ENCODE assay signal across 25 cellular contexts in the genomic region with DNA sequence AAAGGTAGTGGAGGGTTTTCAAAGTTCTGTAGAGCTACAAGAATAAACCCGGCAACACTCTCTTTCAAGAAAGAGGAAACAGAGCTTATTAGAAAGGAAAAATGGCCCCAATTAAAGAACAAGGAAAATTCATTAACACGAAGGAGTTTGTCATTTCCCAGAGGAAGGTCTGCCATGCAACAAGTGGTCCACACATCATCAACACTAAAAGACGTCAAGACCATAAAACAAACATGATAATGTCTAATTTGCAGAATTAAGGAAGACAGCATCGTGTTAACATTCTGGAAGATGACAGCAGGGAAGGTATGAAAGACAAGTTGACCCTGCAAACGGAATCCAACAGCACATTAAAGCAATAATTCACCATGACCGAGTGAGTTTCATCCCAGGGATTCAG. TPM values are rescaled to one million over a fixed set of nuclear protein-coding genes. Genes with fewer than 3 reads are reported as not detected.
DNase-seq lines count a peak whose midpoint lies in the region; ATAC-seq and TF ChIP-seq lines count a peak whose summit lies in the region.
"Had no signal": no experiment of that assay in that cellular context is flagged by ENCODE, and none has a peak within 500 bp of the region (broad histone marks: within the 10 kb centered on the region; RNA-seq: fewer than 3 reads in every experiment).

No MANE protein-coding gene starts in this region.

- no peak overlapping the region for H3K27ac ChIP-seq in HEK293 (ENCODE audit: extremely low read depth, low read depth, low read length)
- H3K27ac ChIP-seq: BLaER1 had no signal

- H3K9me3 ChIP-seq in HEK293 (ENCODE audit: control insufficient read depth, insufficient read depth, low read depth, low read length), result no peaks in the 10 kb centered on the region
- H3K9me3 ChIP-seq: BE2C had no signal

- POLR2A ChIA-PET in HEK293 (lab: Yijun Ruan, JAX), result interaction anchor here (1.1 kb wide), 1 partner anchor 90 kb away, joined by 3 read pairs; no protein-coding TSS in a partner anchor

- ATAC-seq in natural killer cell treated with Interleukin-12 subunit alpha and Interleukin-12 subunit beta and Interleukin-15 and Interleukin-18, amount 100 ng/mL, for 72 hours, result no peak
- no peak for ATAC-seq in stimulated activated memory B cell treated with anti-CD40 and anti-IgM and Interleukin-4, amounts not matched to agents 10 μg/mL and 1 μg/mL and 100 μg/mL, for 72 hours
- ATAC-seq: GM12878 had no signal

- CTCF ChIA-PET in HEK293 (lab: Yijun Ruan, JAX), result interaction anchor here (0.8 to 0.9 kb wide), 2 partner anchors 44 to 94 kb away, joined by 3 to 4 read pairs; no protein-coding TSS in a partner anchor

- H3K36me3 ChIP-seq in HEK293 (ENCODE audit: control insufficient read depth in 2 of 2, insufficient read depth in 1 of 2, low read length in 2 of 2), result no peaks in the 10 kb centered on the region
- H3K36me3 ChIP-seq: BE2C had no signal

- peaks cover 18% of the 10 kb centered on the region for H3K36me3 Mint-ChIP-seq in endothelial cell (ENCODE audit: low read depth, unreplicated experiment)
- peaks cover 16% of the 10 kb centered on the region for H3K36me3 Mint-ChIP-seq in natural killer cell treated with Interleukin-12 subunit alpha and Interleukin-12 subunit beta and Interleukin-15 and Interleukin-18, amount 100 ng/mL, for 72 hours
- no peaks in the 10 kb centered on the region for H3K36me3 Mint-ChIP-seq in stimulated activated memory B cell treated with anti-CD40 and anti-IgM and Interleukin-4, amounts not matched to agents 10 μg/mL and 1 μg/mL and 100 μg/mL, for 72 hours
- peaks cover 4% of the 10 kb centered on the region for H3K36me3 Mint-ChIP-seq in osteocyte (ENCODE audit: unreplicated experiment)
- peaks cover under 1% of the 10 kb centered on the region for H3K36me3 Mint-ChIP-seq in type B pancreatic cell
- H3K36me3 Mint-ChIP-seq: CD4-positive, alpha-beta memory T cell had no signal

- H3K9me3 Mint-ChIP-seq in endothelial cell (ENCODE audit: unreplicated experiment) (peaks cover 5% of the 10 kb centered on the region), osteocyte (ENCODE audit: unreplicated experiment) (no peaks in the 10 kb centered on the region), type B pancreatic cell (peaks cover under 1% of the 10 kb centered on the region)
- H3K9me3 Mint-ChIP-seq in natural killer cell treated with Interleukin-12 subunit alpha and Interleukin-12 subunit beta and Interleukin-15 and Interleukin-18, amount 100 ng/mL, for 72 hours, result peaks cover 11% of the 10 kb centered on the region
- H3K9me3 Mint-ChIP-seq in stimulated activated memory B cell treated with anti-CD40 and anti-IgM and Interleukin-4, amounts not matched to agents 10 μg/mL and 1 μg/mL and 100 μg/mL, for 72 hours, result peaks cover 9% of the 10 kb centered on the region

- H3K4me3 ChIP-seq in HEK293 (ENCODE audit: low read depth, low read length), result no peak overlapping the region
- H3K4me3 ChIP-seq: BLaER1, GM12878 had no signal

- no peaks in the 10 kb centered on the region for H3K4me1 ChIP-seq in HEK293 (ENCODE audit: control insufficient read depth, insufficient read depth, low read length)
- H3K4me1 ChIP-seq: BE2C, BLaER1 had no signal

- H3K27me3 Mint-ChIP-seq in endothelial cell (ENCODE audit: unreplicated experiment) (peaks cover 8% of the 10 kb centered on the region), osteocyte (ENCODE audit: unreplicated experiment) (no peaks in the 10 kb centered on the region), type B pancreatic cell (peaks cover 4% of the 10 kb centered on the region)
- H3K27me3 Mint-ChIP-seq in natural killer cell treated with Interleukin-12 subunit alpha and Interleukin-12 subunit beta and Interleukin-15 and Interleukin-18, amount 100 ng/mL, for 72 hours, result peaks cover 0 to 6% of the 10 kb centered on the region in 2 donors
- peaks cover 19% of the 10 kb centered on the region for H3K27me3 Mint-ChIP-seq in stimulated activated memory B cell treated with anti-CD40 and anti-IgM and Interleukin-4, amounts not matched to agents 10 μg/mL and 1 μg/mL and 100 μg/mL, for 72 hours
- H3K27me3 Mint-ChIP-seq: CD4-positive, CD25-positive, alpha-beta regulatory T cell had no signal

- TF ChIP-seq CTCF in HEK293 (tag by site-specific recombination; IDR thresholded peaks at IDR 0.05) (no peak), endothelial cell (IDR thresholded peaks at IDR 0.05; ENCODE audit: unreplicated experiment) (no peak), osteocyte (IDR thresholded peaks at IDR 0.05) (no peak), type B pancreatic cell (conservative IDR thresholded peaks at IDR 0.05) (no peak)

- DNase-seq in endothelial cell (ENCODE audit: low spot score), result no peak
- no peak for DNase-seq in natural killer cell treated with Interleukin-12 subunit alpha and Interleukin-12 subunit beta and Interleukin-15 and Interleukin-18, amount 100 ng/mL, for 72 hours (ENCODE audit: low spot score)
- no peak for DNase-seq in NCI-H82 (lab: John Stamatoyannopoulos, UW)
- no peak for DNase-seq in osteocyte (ENCODE audit: extremely low spot score, unreplicated experiment)
- no peak for DNase-seq in type B pancreatic cell (ENCODE audit: extremely low spot score, unreplicated experiment)
- DNase-seq: 8988T; ACHN; BE2C; C1 segment of cervical spinal cord; CD4-positive, alpha-beta memory T cell; CD4-positive, CD25-positive, alpha-beta regulatory T cell; CD8-positive, alpha-beta memory T cell; COR-L47; DMS 273 treated with DMSO at 0.1 percent for 48 hours; DMS153; DMS53; DMS79; DND-41; EL; GDM1 had no signal

- H3K4me3 Mint-ChIP-seq in endothelial cell (ENCODE audit: unreplicated experiment) (peak overlapping the region; percentile 44), osteocyte (ENCODE audit: unreplicated experiment) (no peak overlapping the region), type B pancreatic cell (no peak overlapping the region)
- H3K4me3 Mint-ChIP-seq in natural killer cell treated with Interleukin-12 subunit alpha and Interleukin-12 subunit beta and Interleukin-15 and Interleukin-18, amount 100 ng/mL, for 72 hours, result no peak overlapping the region
- no peak overlapping the region for H3K4me3 Mint-ChIP-seq in stimulated activated memory B cell treated with anti-CD40 and anti-IgM and Interleukin-4, amounts not matched to agents 10 μg/mL and 1 μg/mL and 100 μg/mL, for 72 hours
- H3K4me3 Mint-ChIP-seq: CD14-positive monocyte; CD4-positive, alpha-beta memory T cell; CD4-positive, CD25-positive, alpha-beta regulatory T cell; CD8-positive, alpha-beta memory T cell had no signal

- H3K27ac Mint-ChIP-seq in endothelial cell (ENCODE audit: unreplicated experiment) (peak overlapping the region; percentile 20), osteocyte (ENCODE audit: unreplicated experiment) (no peak overlapping the region), type B pancreatic cell (no peak overlapping the region)
- H3K27ac Mint-ChIP-seq in natural killer cell treated with Interleukin-12 subunit alpha and Interleukin-12 subunit beta and Interleukin-15 and Interleukin-18, amount 100 ng/mL, for 72 hours, result peak overlapping the region; percentile 14 to 66
- H3K27ac Mint-ChIP-seq in stimulated activated memory B cell treated with anti-CD40 and anti-IgM and Interleukin-4, amounts not matched to agents 10 μg/mL and 1 μg/mL and 100 μg/mL, for 72 hours, result peak overlapping the region; percentile 13
- H3K27ac Mint-ChIP-seq: CD4-positive, alpha-beta memory T cell; CD8-positive, alpha-beta memory T cell had no signal

- H3K4me1 Mint-ChIP-seq in endothelial cell (ENCODE audit: unreplicated experiment) (peaks cover 12% of the 10 kb centered on the region), osteocyte (ENCODE audit: unreplicated experiment) (no peaks in the 10 kb centered on the region), type B pancreatic cell (ENCODE audit: unreplicated experiment) (no peaks in the 10 kb centered on the region)
- H3K4me1 Mint-ChIP-seq in natural killer cell treated with Interleukin-12 subunit alpha and Interleukin-12 subunit beta and Interleukin-15 and Interleukin-18, amount 100 ng/mL, for 72 hours (ENCODE audit: low read depth in 2 of 2), result peaks cover 16 to 19% of the 10 kb centered on the region in 2 donors
- peaks cover 24% of the 10 kb centered on the region for H3K4me1 Mint-ChIP-seq in stimulated activated memory B cell treated with anti-CD40 and anti-IgM and Interleukin-4, amounts not matched to agents 10 μg/mL and 1 μg/mL and 100 μg/mL, for 72 hours

TF ChIP-seq in HEK293, 187 proteins besides CTCF, POLR2A, EP300 and RAD21:
- peak; percentile 78 for TF ChIP-seq SCRT2 (tag by site-specific recombination; IDR thresholded peaks at IDR 0.05)
- peak; percentile 70; the same call in 1 of the 2 replicates for TF ChIP-seq SCRT1 (tag by site-specific recombination; IDR thresholded peaks at IDR 0.05; ENCODE audit: borderline replicate concordance)
- TF ChIP-seq ZNF785 (tag by site-specific recombination; IDR thresholded peaks at IDR 0.05), result no peak
- TF ChIP-seq SP7 (tag by site-specific recombination; IDR thresholded peaks at IDR 0.05), result no peak
- no peak for TF ChIP-seq ZNF654 (tag by site-specific recombination; IDR thresholded peaks at IDR 0.05; ENCODE audit: low read depth)

RNA-seq across cellular contexts. Expression of gene NRARP, which starts 28.6 kb away (rescaled TPM):
- 170 TPM for total RNA-seq in endothelial cell (ENCODE audit: unreplicated experiment)
- total RNA-seq in natural killer cell treated with Interleukin-12 subunit alpha and Interleukin-12 subunit beta and Interleukin-15 and Interleukin-18, amount 100 ng/mL, for 72 hours, result 1 to 10 TPM in 1 of 2 donors, under 1 TPM in 1; 0.88 to 2.6 TPM
- total RNA-seq in osteocyte, result 1.8 and 2.1 TPM in 2 replicates
- 17.9 and 21.7 TPM in 2 replicates for total RNA-seq in type B pancreatic cell (ENCODE audit: low replicate concordance)

RNA-seq across cellular contexts. Expression of gene TOR4A, which starts 53.2 kb away (rescaled TPM):
- 37.7 TPM for total RNA-seq in endothelial cell (ENCODE audit: unreplicated experiment)
- 10 to 100 TPM; 31.1 to 38.4 TPM for total RNA-seq in natural killer cell treated with Interleukin-12 subunit alpha and Interleukin-12 subunit beta and Interleukin-15 and Interleukin-18, amount 100 ng/mL, for 72 hours
- 1.2 and 1.9 TPM in 2 replicates for total RNA-seq in osteocyte
- 2.7 and 4.5 TPM in 2 replicates for total RNA-seq in type B pancreatic cell (ENCODE audit: low replicate concordance)

Comparison
In these comparisons a context has a peak if more than half of its experiments do, and no peak if none do; other contexts are left out.
1. H3K27ac Mint-ChIP-seq: peak in endothelial cell (single experiment), natural killer cell treated with Interleukin-12 subunit alpha and Interleukin-12 subunit beta and Interleukin-15 and Interleukin-18, amount 100 ng/mL, for 72 hours (2 of 2) and stimulated activated memory B cell treated with anti-CD40 and anti-IgM and Interleukin-4, amounts not matched to agents 10 μg/mL and 1 μg/mL and 100 μg/mL, for 72 hours (single experiment); none in osteocyte (single experiment) and type B pancreatic cell (single experiment).